1 cellular context compared by ENCODE assay signal in the genomic region with DNA sequence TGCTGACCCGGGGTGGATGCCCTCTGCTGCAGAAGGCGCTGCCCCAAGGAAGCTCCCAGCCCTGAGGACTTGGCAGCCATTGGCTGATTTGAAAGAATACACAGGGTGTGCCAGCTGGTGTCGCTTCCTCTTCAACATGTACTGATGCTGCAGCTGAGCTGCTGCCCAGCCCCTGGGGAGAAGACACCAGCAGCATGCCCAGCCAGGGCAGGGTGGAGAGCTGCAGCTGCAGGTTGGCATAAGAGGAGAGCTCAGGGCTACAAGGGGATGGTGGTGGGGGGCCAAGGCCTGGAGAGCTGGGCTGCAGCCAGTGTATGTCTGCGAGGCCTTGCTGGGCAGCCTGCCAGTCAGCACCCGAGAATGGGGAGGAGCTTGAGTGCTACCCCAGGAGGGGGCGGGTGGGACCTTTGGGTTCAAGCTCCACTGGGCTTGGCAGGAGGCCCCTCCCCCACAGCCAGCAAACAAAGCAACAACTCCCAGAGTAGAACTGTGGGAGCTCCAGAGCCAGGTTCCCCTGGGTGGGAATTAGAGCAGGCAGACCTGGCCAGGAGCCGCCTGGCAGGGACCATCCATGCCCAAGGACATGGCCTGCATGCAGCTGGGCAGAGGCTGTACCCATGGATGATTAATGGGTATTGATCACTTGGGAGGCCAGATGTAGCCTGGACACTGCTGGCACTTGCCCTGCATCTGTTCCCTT.
TF ChIP-seq lines count a peak whose summit lies in the region.

No MANE protein-coding gene starts in this region.

TF ChIP-seq in HepG2, 621 proteins besides CTCF, POLR2A, EP300 and RAD21 (continued from another document and continues in another):
- TF ChIP-seq, protein P1, sequence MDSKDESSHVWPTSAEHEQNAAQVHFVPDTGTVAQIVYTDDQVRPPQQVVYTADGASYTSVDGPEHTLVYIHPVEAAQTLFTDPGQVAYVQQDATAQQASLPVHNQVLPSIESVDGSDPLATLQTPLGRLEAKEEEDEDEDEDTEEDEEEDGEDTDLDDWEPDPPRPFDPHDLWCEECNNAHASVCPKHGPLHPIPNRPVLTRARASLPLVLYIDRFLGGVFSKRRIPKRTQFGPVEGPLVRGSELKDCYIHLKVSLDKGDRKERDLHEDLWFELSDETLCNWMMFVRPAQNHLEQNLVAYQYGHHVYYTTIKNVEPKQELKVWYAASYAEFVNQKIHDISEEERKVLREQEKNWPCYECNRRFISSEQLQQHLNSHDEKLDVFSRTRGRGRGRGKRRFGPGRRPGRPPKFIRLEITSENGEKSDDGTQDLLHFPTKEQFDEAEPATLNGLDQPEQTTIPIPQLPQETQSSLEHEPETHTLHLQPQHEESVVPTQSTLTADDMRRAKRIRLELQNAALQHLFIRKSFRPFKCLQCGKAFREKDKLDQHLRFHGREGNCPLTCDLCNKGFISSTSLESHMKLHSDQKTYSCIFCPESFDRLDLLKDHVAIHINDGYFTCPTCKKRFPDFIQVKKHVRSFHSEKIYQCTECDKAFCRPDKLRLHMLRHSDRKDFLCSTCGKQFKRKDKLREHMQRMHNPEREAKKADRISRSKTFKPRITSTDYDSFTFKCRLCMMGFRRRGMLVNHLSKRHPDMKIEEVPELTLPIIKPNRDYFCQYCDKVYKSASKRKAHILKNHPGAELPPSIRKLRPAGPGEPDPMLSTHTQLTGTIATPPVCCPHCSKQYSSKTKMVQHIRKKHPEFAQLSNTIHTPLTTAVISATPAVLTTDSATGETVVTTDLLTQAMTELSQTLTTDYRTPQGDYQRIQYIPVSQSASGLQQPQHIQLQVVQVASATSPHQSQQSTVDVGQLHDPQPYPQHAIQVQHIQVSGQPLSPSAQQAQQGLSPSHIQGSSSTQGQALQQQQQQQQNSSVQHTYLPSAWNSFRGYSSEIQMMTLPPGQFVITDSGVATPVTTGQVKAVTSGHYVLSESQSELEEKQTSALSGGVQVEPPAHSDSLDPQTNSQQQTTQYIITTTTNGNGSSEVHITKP (CRISPR knock-in tag; IDR thresholded peaks at IDR 0.05; ENCODE audit: low read depth) = peak; percentile 46; the same call in 1 of the 2 replicates
- TF ChIP-seq ZBTB38 (CRISPR knock-in tag; IDR thresholded peaks at IDR 0.05) = peak; percentile 27; the same call in 1 of the 2 replicates
- peak; percentile 60 for TF ChIP-seq HOXA3 (CRISPR knock-in tag; IDR thresholded peaks at IDR 0.05)
- 0 out of 2 replicates have a peak, but pooled peaks have one; percentile 12 for TF ChIP-seq KDM2A (CRISPR knock-in tag; IDR thresholded peaks at IDR 0.05; ENCODE audit: borderline replicate concordance, low read depth)
- TF ChIP-seq, protein P2, sequence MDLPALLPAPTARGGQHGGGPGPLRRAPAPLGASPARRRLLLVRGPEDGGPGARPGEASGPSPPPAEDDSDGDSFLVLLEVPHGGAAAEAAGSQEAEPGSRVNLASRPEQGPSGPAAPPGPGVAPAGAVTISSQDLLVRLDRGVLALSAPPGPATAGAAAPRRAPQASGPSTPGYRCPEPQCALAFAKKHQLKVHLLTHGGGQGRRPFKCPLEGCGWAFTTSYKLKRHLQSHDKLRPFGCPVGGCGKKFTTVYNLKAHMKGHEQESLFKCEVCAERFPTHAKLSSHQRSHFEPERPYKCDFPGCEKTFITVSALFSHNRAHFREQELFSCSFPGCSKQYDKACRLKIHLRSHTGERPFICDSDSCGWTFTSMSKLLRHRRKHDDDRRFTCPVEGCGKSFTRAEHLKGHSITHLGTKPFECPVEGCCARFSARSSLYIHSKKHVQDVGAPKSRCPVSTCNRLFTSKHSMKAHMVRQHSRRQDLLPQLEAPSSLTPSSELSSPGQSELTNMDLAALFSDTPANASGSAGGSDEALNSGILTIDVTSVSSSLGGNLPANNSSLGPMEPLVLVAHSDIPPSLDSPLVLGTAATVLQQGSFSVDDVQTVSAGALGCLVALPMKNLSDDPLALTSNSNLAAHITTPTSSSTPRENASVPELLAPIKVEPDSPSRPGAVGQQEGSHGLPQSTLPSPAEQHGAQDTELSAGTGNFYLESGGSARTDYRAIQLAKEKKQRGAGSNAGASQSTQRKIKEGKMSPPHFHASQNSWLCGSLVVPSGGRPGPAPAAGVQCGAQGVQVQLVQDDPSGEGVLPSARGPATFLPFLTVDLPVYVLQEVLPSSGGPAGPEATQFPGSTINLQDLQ (CRISPR knock-in tag; IDR thresholded peaks at IDR 0.05) = 0 out of 2 replicates have a peak, but pooled peaks have one; percentile 4
- peak; percentile 38; the same call in 1 of the 2 replicates for TF ChIP-seq POLR2AphosphoS5 (IDR thresholded peaks at IDR 0.05; ENCODE audit: low read depth, low read length)
- TF ChIP-seq HNRNPLL (IDR thresholded peaks at IDR 0.05; ENCODE audit: low read depth, low read length, poor library complexity, severe bottlenecking) = peak; percentile 21
- no peak for TF ChIP-seq KLF9 (CRISPR knock-in tag; IDR thresholded peaks at IDR 0.05; ENCODE audit: low read depth)
- TF ChIP-seq SKI (IDR thresholded peaks at IDR 0.05; ENCODE audit: partially characterized antibody) = no peak
- no peak for TF ChIP-seq ZNF383 (CRISPR knock-in tag; IDR thresholded peaks at IDR 0.05; ENCODE audit: borderline replicate concordance)
- TF ChIP-seq ZNF350 (CRISPR knock-in tag; IDR thresholded peaks at IDR 0.05; ENCODE audit: borderline replicate concordance, low read depth) = 0 out of 2 replicates have a peak, but pooled peaks have one; percentile 26
- TF ChIP-seq, protein P3, sequence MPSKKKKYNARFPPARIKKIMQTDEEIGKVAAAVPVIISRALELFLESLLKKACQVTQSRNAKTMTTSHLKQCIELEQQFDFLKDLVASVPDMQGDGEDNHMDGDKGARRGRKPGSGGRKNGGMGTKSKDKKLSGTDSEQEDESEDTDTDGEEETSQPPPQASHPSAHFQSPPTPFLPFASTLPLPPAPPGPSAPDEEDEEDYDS (CRISPR knock-in tag; IDR thresholded peaks at IDR 0.05) = peak; percentile 36; the same call in 1 of the 2 replicates
- no peak for TF ChIP-seq NFIB (CRISPR knock-in tag; IDR thresholded peaks at IDR 0.05; ENCODE audit: borderline replicate concordance)
- TF ChIP-seq, protein P4, sequence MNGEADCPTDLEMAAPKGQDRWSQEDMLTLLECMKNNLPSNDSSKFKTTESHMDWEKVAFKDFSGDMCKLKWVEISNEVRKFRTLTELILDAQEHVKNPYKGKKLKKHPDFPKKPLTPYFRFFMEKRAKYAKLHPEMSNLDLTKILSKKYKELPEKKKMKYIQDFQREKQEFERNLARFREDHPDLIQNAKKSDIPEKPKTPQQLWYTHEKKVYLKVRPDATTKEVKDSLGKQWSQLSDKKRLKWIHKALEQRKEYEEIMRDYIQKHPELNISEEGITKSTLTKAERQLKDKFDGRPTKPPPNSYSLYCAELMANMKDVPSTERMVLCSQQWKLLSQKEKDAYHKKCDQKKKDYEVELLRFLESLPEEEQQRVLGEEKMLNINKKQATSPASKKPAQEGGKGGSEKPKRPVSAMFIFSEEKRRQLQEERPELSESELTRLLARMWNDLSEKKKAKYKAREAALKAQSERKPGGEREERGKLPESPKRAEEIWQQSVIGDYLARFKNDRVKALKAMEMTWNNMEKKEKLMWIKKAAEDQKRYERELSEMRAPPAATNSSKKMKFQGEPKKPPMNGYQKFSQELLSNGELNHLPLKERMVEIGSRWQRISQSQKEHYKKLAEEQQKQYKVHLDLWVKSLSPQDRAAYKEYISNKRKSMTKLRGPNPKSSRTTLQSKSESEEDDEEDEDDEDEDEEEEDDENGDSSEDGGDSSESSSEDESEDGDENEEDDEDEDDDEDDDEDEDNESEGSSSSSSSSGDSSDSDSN (CRISPR knock-in tag; IDR thresholded peaks at IDR 0.05) = peak; percentile 26; the same call in 1 of the 2 replicates
- peak; percentile 50 for TF ChIP-seq POGZ (CRISPR knock-in tag; IDR thresholded peaks at IDR 0.05)
- peak; percentile 52; the same call in 1 of the 2 replicates for TF ChIP-seq MAZ (IDR thresholded peaks at IDR 0.05; ENCODE audit: borderline replicate concordance, low read depth, low read length)
- TF ChIP-seq MAZ (CRISPR knock-in tag; IDR thresholded peaks at IDR 0.05; ENCODE audit: low read depth) = 0 out of 2 replicates have a peak, but pooled peaks have one; percentile 27
- TF ChIP-seq, protein P5, sequence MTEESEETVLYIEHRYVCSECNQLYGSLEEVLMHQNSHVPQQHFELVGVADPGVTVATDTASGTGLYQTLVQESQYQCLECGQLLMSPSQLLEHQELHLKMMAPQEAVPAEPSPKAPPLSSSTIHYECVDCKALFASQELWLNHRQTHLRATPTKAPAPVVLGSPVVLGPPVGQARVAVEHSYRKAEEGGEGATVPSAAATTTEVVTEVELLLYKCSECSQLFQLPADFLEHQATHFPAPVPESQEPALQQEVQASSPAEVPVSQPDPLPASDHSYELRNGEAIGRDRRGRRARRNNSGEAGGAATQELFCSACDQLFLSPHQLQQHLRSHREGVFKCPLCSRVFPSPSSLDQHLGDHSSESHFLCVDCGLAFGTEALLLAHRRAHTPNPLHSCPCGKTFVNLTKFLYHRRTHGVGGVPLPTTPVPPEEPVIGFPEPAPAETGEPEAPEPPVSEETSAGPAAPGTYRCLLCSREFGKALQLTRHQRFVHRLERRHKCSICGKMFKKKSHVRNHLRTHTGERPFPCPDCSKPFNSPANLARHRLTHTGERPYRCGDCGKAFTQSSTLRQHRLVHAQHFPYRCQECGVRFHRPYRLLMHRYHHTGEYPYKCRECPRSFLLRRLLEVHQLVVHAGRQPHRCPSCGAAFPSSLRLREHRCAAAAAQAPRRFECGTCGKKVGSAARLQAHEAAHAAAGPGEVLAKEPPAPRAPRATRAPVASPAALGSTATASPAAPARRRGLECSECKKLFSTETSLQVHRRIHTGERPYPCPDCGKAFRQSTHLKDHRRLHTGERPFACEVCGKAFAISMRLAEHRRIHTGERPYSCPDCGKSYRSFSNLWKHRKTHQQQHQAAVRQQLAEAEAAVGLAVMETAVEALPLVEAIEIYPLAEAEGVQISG (CRISPR knock-in tag; IDR thresholded peaks at IDR 0.05) = peak; percentile 53
- TF ChIP-seq, protein P6, sequence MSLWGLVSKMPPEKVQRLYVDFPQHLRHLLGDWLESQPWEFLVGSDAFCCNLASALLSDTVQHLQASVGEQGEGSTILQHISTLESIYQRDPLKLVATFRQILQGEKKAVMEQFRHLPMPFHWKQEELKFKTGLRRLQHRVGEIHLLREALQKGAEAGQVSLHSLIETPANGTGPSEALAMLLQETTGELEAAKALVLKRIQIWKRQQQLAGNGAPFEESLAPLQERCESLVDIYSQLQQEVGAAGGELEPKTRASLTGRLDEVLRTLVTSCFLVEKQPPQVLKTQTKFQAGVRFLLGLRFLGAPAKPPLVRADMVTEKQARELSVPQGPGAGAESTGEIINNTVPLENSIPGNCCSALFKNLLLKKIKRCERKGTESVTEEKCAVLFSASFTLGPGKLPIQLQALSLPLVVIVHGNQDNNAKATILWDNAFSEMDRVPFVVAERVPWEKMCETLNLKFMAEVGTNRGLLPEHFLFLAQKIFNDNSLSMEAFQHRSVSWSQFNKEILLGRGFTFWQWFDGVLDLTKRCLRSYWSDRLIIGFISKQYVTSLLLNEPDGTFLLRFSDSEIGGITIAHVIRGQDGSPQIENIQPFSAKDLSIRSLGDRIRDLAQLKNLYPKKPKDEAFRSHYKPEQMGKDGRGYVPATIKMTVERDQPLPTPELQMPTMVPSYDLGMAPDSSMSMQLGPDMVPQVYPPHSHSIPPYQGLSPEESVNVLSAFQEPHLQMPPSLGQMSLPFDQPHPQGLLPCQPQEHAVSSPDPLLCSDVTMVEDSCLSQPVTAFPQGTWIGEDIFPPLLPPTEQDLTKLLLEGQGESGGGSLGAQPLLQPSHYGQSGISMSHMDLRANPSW (CRISPR knock-in tag; IDR thresholded peaks at IDR 0.05; ENCODE audit: borderline replicate concordance) = no peak
- peak; percentile 65; the same call in 1 of the 2 replicates for TF ChIP-seq PHF21A (CRISPR knock-in tag; IDR thresholded peaks at IDR 0.05)
- no peak for TF ChIP-seq GFI1 (CRISPR knock-in tag; IDR thresholded peaks at IDR 0.05; ENCODE audit: borderline replicate concordance)
- TF ChIP-seq ZSCAN12 (CRISPR knock-in tag; IDR thresholded peaks at IDR 0.05) = 0 out of 2 replicates have a peak, but pooled peaks have one; percentile 50
- peak; percentile 27; the same call in 1 of the 2 replicates for TF ChIP-seq ZMYM3 (CRISPR knock-in tag; IDR thresholded peaks at IDR 0.05)
- TF ChIP-seq, protein P7, sequence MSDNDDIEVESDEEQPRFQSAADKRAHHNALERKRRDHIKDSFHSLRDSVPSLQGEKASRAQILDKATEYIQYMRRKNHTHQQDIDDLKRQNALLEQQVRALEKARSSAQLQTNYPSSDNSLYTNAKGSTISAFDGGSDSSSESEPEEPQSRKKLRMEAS (IDR thresholded peaks at IDR 0.05) = peak; percentile 8; the same call in 1 of the 2 replicates
- peak; percentile 49; the same call in 1 of the 2 replicates for TF ChIP-seq IRF2 (CRISPR knock-in tag; IDR thresholded peaks at IDR 0.05)
- TF ChIP-seq, protein P8, sequence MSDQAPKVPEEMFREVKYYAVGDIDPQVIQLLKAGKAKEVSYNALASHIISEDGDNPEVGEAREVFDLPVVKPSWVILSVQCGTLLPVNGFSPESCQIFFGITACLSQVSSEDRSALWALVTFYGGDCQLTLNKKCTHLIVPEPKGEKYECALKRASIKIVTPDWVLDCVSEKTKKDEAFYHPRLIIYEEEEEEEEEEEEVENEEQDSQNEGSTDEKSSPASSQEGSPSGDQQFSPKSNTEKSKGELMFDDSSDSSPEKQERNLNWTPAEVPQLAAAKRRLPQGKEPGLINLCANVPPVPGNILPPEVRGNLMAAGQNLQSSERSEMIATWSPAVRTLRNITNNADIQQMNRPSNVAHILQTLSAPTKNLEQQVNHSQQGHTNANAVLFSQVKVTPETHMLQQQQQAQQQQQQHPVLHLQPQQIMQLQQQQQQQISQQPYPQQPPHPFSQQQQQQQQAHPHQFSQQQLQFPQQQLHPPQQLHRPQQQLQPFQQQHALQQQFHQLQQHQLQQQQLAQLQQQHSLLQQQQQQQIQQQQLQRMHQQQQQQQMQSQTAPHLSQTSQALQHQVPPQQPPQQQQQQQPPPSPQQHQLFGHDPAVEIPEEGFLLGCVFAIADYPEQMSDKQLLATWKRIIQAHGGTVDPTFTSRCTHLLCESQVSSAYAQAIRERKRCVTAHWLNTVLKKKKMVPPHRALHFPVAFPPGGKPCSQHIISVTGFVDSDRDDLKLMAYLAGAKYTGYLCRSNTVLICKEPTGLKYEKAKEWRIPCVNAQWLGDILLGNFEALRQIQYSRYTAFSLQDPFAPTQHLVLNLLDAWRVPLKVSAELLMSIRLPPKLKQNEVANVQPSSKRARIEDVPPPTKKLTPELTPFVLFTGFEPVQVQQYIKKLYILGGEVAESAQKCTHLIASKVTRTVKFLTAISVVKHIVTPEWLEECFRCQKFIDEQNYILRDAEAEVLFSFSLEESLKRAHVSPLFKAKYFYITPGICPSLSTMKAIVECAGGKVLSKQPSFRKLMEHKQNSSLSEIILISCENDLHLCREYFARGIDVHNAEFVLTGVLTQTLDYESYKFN (CRISPR knock-in tag; conservative IDR thresholded peaks at IDR 0.05) = peak; percentile 87
- TF ChIP-seq ZNF274 (CRISPR knock-in tag; IDR thresholded peaks at IDR 0.05) = peak; percentile 56; the same call in 1 of the 2 replicates
- TF ChIP-seq, protein P9, sequence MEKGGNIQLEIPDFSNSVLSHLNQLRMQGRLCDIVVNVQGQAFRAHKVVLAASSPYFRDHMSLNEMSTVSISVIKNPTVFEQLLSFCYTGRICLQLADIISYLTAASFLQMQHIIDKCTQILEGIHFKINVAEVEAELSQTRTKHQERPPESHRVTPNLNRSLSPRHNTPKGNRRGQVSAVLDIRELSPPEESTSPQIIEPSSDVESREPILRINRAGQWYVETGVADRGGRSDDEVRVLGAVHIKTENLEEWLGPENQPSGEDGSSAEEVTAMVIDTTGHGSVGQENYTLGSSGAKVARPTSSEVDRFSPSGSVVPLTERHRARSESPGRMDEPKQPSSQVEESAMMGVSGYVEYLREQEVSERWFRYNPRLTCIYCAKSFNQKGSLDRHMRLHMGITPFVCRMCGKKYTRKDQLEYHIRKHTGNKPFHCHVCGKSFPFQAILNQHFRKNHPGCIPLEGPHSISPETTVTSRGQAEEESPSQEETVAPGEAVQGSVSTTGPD (CRISPR knock-in tag; IDR thresholded peaks at IDR 0.05) = 0 out of 2 replicates have a peak, but pooled peaks have one; percentile 31
- TF ChIP-seq HNF4A (CRISPR knock-in tag; IDR thresholded peaks at IDR 0.05) = peak; percentile 87
- TF ChIP-seq HNRNPL (IDR thresholded peaks at IDR 0.05; ENCODE audit: low read depth, low read length) = peak; percentile 97
